15 cellular contexts compared by ENCODE assay signal in the genomic region with DNA sequence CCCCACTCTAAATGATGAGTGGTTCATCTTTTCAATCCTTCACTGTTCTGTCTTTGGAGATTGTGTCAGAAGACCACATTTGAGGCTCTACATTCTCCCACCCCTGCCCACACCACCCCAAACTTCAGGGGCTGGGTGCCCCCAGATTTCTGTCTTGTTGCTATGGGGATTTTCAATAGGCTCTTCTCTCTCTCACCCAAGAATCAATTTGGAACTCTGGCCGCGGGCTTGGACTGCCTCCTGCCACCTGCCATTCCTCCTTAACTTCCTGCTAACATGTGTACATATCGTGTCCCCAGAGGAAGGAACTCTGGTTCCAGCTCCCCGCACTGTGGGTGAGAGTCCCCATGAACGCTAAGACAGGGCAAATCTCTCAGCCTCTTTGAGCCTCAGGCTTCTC.
A peak's percentile ranks its signal among the peaks of the same experiment; 100 is the strongest.
DNase-seq lines count a peak whose midpoint lies in the region; ATAC-seq and TF ChIP-seq lines count a peak whose summit lies in the region.
"Had no signal": no experiment of that assay in that cellular context is flagged by ENCODE, and none has a peak within 500 bp of the region (broad histone marks: within the 10 kb centered on the region; RNA-seq: fewer than 3 reads in every experiment).

No MANE protein-coding gene starts in this region.

- TF ChIP-seq POLR2A in GM18505 (IDR thresholded peaks at IDR 0.05; ENCODE audit: borderline replicate concordance, extremely low read depth, insufficient read depth, insufficient read length): no peak

- H3F3A ChIP-seq in neural progenitor cell (ENCODE audit: low read depth): peaks cover 3% of the 10 kb centered on the region

- peaks cover 9% of the 10 kb centered on the region for H3K4me1 Mint-ChIP-seq in neural progenitor cell
- H3K4me1 Mint-ChIP-seq: CD4-positive, alpha-beta memory T cell had no signal

- peak; percentile 16 for DNase-seq in NCI-H82 (lab: John Stamatoyannopoulos, UW)
- no peak for DNase-seq in NCI-H82 treated with DMSO at 0.1 percent for 48 hours (lab: John Stamatoyannopoulos, UW; ENCODE audit: unreplicated experiment)
- DNase-seq in ecto neural progenitor cell (ENCODE audit: low spot score): peak; percentile 17
- no peak for DNase-seq in neural progenitor cell (ENCODE audit: low spot score)
- no peak for DNase-seq in RKO (ENCODE audit: low spot score)
- DNase-seq: 8988T; AML-193; CD4-positive, alpha-beta memory T cell; DMS79; HCEC 1CT; HFFc6 had no signal

- H3K9ac ChIP-seq in neural progenitor cell: no peak overlapping the region

- no peaks in the 10 kb centered on the region for H3K9me3 ChIP-seq in neural progenitor cell (ENCODE audit: low read depth)

- no peaks in the 10 kb centered on the region for H3K27me3 ChIP-seq in neural progenitor cell

- ATAC-seq in GM18505 (IDR thresholded peaks at IDR 0.05; ENCODE audit: unreplicated experiment): no peak
- ATAC-seq in GM21723 (IDR thresholded peaks at IDR 0.05; ENCODE audit: unreplicated experiment): no peak
- ATAC-seq: GM12878 had no signal

- H3K4me3 ChIP-seq in neural progenitor cell: no peak overlapping the region
- H3K4me3 ChIP-seq: GM12878 had no signal

- H3K27ac Mint-ChIP-seq in neural progenitor cell: peak overlapping the region; percentile 4
- H3K27ac Mint-ChIP-seq: CD4-positive, alpha-beta memory T cell; HFFc6 had no signal

- peaks cover 2% of the 10 kb centered on the region for H3K9me3 Mint-ChIP-seq in neural progenitor cell
- H3K9me3 Mint-ChIP-seq: CD4-positive, alpha-beta memory T cell; HFFc6 had no signal

- H3K4me2 ChIP-seq in neural progenitor cell: no peak overlapping the region

- H3K27me3 Mint-ChIP-seq in neural progenitor cell (ENCODE audit: insufficient read depth, low read depth): peaks cover 10% of the 10 kb centered on the region

- H3K4me3 Mint-ChIP-seq in neural progenitor cell: no peak overlapping the region
- H3K4me3 Mint-ChIP-seq: CD4-positive, alpha-beta memory T cell; HFFc6 had no signal

- H2AFZ ChIP-seq in neural progenitor cell (replicated peaks): no peak overlapping the region

- no peaks in the 10 kb centered on the region for H3K36me3 ChIP-seq in neural progenitor cell

- no peaks in the 10 kb centered on the region for H4K20me1 ChIP-seq in neural progenitor cell (ENCODE audit: low read depth)

- no peaks in the 10 kb centered on the region for H3K79me2 ChIP-seq in neural progenitor cell (ENCODE audit: low read depth)

- H3K36me3 Mint-ChIP-seq in neural progenitor cell: no peaks in the 10 kb centered on the region
- H3K36me3 Mint-ChIP-seq: CD4-positive, alpha-beta memory T cell had no signal

- no peak overlapping the region for H3K27ac ChIP-seq in neural progenitor cell
- H3K27ac ChIP-seq: C4-2B had no signal

- peaks cover 16% of the 10 kb centered on the region for H3K4me1 ChIP-seq in neural progenitor cell

- TF ChIP-seq CTCF in neural progenitor cell (IDR thresholded peaks at IDR 0.05): no peak

Comparison
In these comparisons a context has a peak if more than half of its experiments do, and no peak if none do; other contexts are left out.
1. DNase-seq: peak in NCI-H82 (single experiment) and ecto neural progenitor cell (single experiment); none in NCI-H82 treated with DMSO at 0.1 percent for 48 hours (single experiment), neural progenitor cell (single experiment) and RKO (single experiment).